Comparison of ENCODE assay signal across 13 cellular contexts in genomic region chr3:31275038-31275562, GRCh38.
DNase-seq lines count a peak whose midpoint lies in the region; ATAC-seq and TF ChIP-seq lines count a peak whose summit lies in the region.
"Had no signal": no experiment of that assay in that cellular context is flagged by ENCODE, and none has a peak within 500 bp of the region (broad histone marks: within the 10 kb centered on the region; RNA-seq: fewer than 3 reads in every experiment).

No MANE protein-coding gene starts in this region.

- TF ChIP-seq CTCF in RWPE2 (IDR thresholded peaks at IDR 0.05; ENCODE audit: poor library complexity, severe bottlenecking) (no peak), fibroblast of the aortic adventitia (IDR thresholded peaks at IDR 0.05; ENCODE audit: insufficient read depth, low read length) (no peak)

- DNase-seq in EH (ENCODE audit: low read depth) (peak; percentile 73), RWPE2 (ENCODE audit: low spot score) (no peak), fibroblast of the aortic adventitia (ENCODE audit: low read depth) (peak; percentile 42), renal cortical epithelial cell (ENCODE audit: low read depth) (peak; percentile 75)
- DNase-seq in activated CD4-positive, alpha-beta T cell treated with anti-CD3 and anti-CD28 coated beads for 36 hours, result no peak
- no peak for DNase-seq in activated CD4-positive, alpha-beta T cell treated with anti-CD3 and anti-CD28 coated beads, Interleukin-2, amount 10 ng/mL, durations not matched to agents 7 days and 5 days
- no peak for DNase-seq in stimulated activated CD4-positive, alpha-beta T cell treated with anti-CD3 and anti-CD28 coated beads, Interleukin-1b, Interleukin-23, amount 100 ng/mL, for 48 hours
- DNase-seq: activated CD4-positive, CD25-positive, alpha-beta regulatory T cell; activated naive CD4-positive, alpha-beta T cell treated with anti-CD3 and anti-CD28 coated beads for 36 hours; CD8-positive, alpha-beta T cell; NCI-H2029; stimulated activated naive CD4-positive, alpha-beta T cell treated with Interleukin-2 at 50 U/mL for 16 hours had no signal

- H3K4me3 Mint-ChIP-seq in activated CD4-positive, alpha-beta T cell treated with anti-CD3 and anti-CD28 coated beads for 36 hours, result no peak overlapping the region
- H3K4me3 Mint-ChIP-seq in activated CD4-positive, alpha-beta T cell treated with anti-CD3 and anti-CD28 coated beads, Interleukin-2, amount 10 ng/mL, durations not matched to agents 7 days and 5 days, result no peak overlapping the region
- H3K4me3 Mint-ChIP-seq: activated naive CD4-positive, alpha-beta T cell treated with anti-CD3 and anti-CD28 coated beads for 36 hours; CD8-positive, alpha-beta T cell had no signal

- ATAC-seq in RWPE2 (ENCODE audit: low read depth), result peak; percentile 74
- no peak for ATAC-seq in activated CD4-positive, alpha-beta T cell treated with anti-CD3 and anti-CD28 coated beads for 36 hours
- ATAC-seq in GM21367 (IDR thresholded peaks at IDR 0.05; ENCODE audit: unreplicated experiment), result no peak
- ATAC-seq: CD8-positive, alpha-beta T cell had no signal

- H3K4me3 ChIP-seq in RWPE2 (ENCODE audit: severe bottlenecking) (no peak overlapping the region), fibroblast of the aortic adventitia (ENCODE audit: low read depth, low read length) (no peak overlapping the region)

- CTCF ChIA-PET in activated CD4-positive, alpha-beta T cell treated with anti-CD3 and anti-CD28 coated beads for 36 hours (lab: Charles Lee), result no interaction called here
- CTCF ChIA-PET in activated CD4-positive, alpha-beta T cell treated with anti-CD3 and anti-CD28 coated beads, Interleukin-2, amount 10 ng/mL, durations not matched to agents 7 days and 5 days (lab: Charles Lee), result no interaction called here

- no peaks in the 10 kb centered on the region for H3K9me3 ChIP-seq in RWPE2 (ENCODE audit: severe bottlenecking)

- H3K4me1 Mint-ChIP-seq in activated CD4-positive, alpha-beta T cell treated with anti-CD3 and anti-CD28 coated beads for 36 hours, result peaks cover 11% of the 10 kb centered on the region
- H3K4me1 Mint-ChIP-seq in activated CD4-positive, alpha-beta T cell treated with anti-CD3 and anti-CD28 coated beads, Interleukin-2, amount 10 ng/mL, durations not matched to agents 7 days and 5 days, result no peaks in the 10 kb centered on the region

- no peaks in the 10 kb centered on the region for H3K36me3 ChIP-seq in RWPE2 (ENCODE audit: low read depth)

- peaks cover 21% of the 10 kb centered on the region for H3K4me1 ChIP-seq in RWPE2 (ENCODE audit: insufficient read depth, poor library complexity, severe bottlenecking)

- intact Hi-C loops in activated CD4-positive, alpha-beta T cell treated with anti-CD3 and anti-CD28 coated beads for 36 hours (cut with DNase I, micrococcal nuclease), result no loop called here

- POLR2A ChIA-PET in activated CD4-positive, alpha-beta T cell treated with anti-CD3 and anti-CD28 coated beads for 36 hours (lab: Charles Lee), result no interaction called here
- POLR2A ChIA-PET in activated CD4-positive, alpha-beta T cell treated with anti-CD3 and anti-CD28 coated beads, Interleukin-2, amount 10 ng/mL, durations not matched to agents 7 days and 5 days (lab: Charles Lee), result no interaction called here

- H3K27ac Mint-ChIP-seq in activated CD4-positive, alpha-beta T cell treated with anti-CD3 and anti-CD28 coated beads for 36 hours, result no peak overlapping the region
- H3K27ac Mint-ChIP-seq in activated CD4-positive, alpha-beta T cell treated with anti-CD3 and anti-CD28 coated beads, Interleukin-2, amount 10 ng/mL, durations not matched to agents 7 days and 5 days, result no peak overlapping the region
- H3K27ac Mint-ChIP-seq: activated naive CD4-positive, alpha-beta T cell treated with anti-CD3 and anti-CD28 coated beads for 36 hours; CD8-positive, alpha-beta T cell had no signal

- no peaks in the 10 kb centered on the region for H3K27me3 ChIP-seq in RWPE2 (ENCODE audit: insufficient read depth, poor library complexity, severe bottlenecking)

- H3K27me3 Mint-ChIP-seq in activated CD4-positive, alpha-beta T cell treated with anti-CD3 and anti-CD28 coated beads for 36 hours, result no peaks in the 10 kb centered on the region
- H3K27me3 Mint-ChIP-seq in activated CD4-positive, alpha-beta T cell treated with anti-CD3 and anti-CD28 coated beads, Interleukin-2, amount 10 ng/mL, durations not matched to agents 7 days and 5 days, result no peaks in the 10 kb centered on the region

- H3K9me3 Mint-ChIP-seq in activated CD4-positive, alpha-beta T cell treated with anti-CD3 and anti-CD28 coated beads for 36 hours (ENCODE audit: low read depth), result no peaks in the 10 kb centered on the region
- peaks cover 2% of the 10 kb centered on the region for H3K9me3 Mint-ChIP-seq in activated CD4-positive, alpha-beta T cell treated with anti-CD3 and anti-CD28 coated beads, Interleukin-2, amount 10 ng/mL, durations not matched to agents 7 days and 5 days
- H3K9me3 Mint-ChIP-seq: activated naive CD4-positive, alpha-beta T cell treated with anti-CD3 and anti-CD28 coated beads for 36 hours; CD8-positive, alpha-beta T cell had no signal

- peak overlapping the region; percentile 76 for H3K27ac ChIP-seq in RWPE2 (ENCODE audit: poor library complexity, severe bottlenecking)

- no peaks in the 10 kb centered on the region for H3K36me3 Mint-ChIP-seq in activated CD4-positive, alpha-beta T cell treated with anti-CD3 and anti-CD28 coated beads for 36 hours (ENCODE audit: low read depth)
- peaks cover 2% of the 10 kb centered on the region for H3K36me3 Mint-ChIP-seq in activated CD4-positive, alpha-beta T cell treated with anti-CD3 and anti-CD28 coated beads, Interleukin-2, amount 10 ng/mL, durations not matched to agents 7 days and 5 days (ENCODE audit: low read depth)
- H3K36me3 Mint-ChIP-seq: CD8-positive, alpha-beta T cell had no signal

Comparison
In these comparisons a context has a peak if more than half of its experiments do, and no peak if none do; other contexts are left out.
1. DNase-seq: peak in EH (single experiment), fibroblast of the aortic adventitia (single experiment) and renal cortical epithelial cell (single experiment); none in RWPE2 (single experiment), activated CD4-positive, alpha-beta T cell treated with anti-CD3 and anti-CD28 coated beads for 36 hours (single experiment), activated CD4-positive, alpha-beta T cell treated with anti-CD3 and anti-CD28 coated beads, Interleukin-2, amount 10 ng/mL, durations not matched to agents 7 days and 5 days (single experiment) and stimulated activated CD4-positive, alpha-beta T cell treated with anti-CD3 and anti-CD28 coated beads, Interleukin-1b, Interleukin-23, amount 100 ng/mL, for 48 hours (single experiment).